Comparison of ENCODE assay signal across 20 cellular contexts in genomic region chr7:136130819-136131637, GRCh38.
DNase-seq lines count a peak whose midpoint lies in the region; ATAC-seq, FAIRE-seq and TF ChIP-seq lines count a peak whose summit lies in the region.
"Had no signal": no experiment of that assay in that cellular context is flagged by ENCODE, and none has a peak within 500 bp of the region (broad histone marks: within the 10 kb centered on the region; RNA-seq: fewer than 3 reads in every experiment).

No MANE protein-coding gene starts in this region.

- H3K4me3 ChIP-seq in GM12878, result no peak overlapping the region

- 41% methylated on average over 5 of the region's 5 CpGs for WGBS in GM12878 (ENCODE audit: insufficient coverage, insufficient replicate concordance, low lambda C conversion rate, missing lambda C conversion rate)

- no peaks in the 10 kb centered on the region for H3K27me3 ChIP-seq in GM12878 (replicated peaks in 1 of 2; ENCODE audit: control insufficient read depth in 2 of 2, insufficient read depth in 2 of 2, low read length in 1 of 2)

- SMC1A ChIA-PET in GM12878 (lab: Charles Lee; ENCODE audit: uncharacterized antibody, unreplicated experiment), result interaction anchor here (1.0 kb wide), 1 partner anchor 11 kb away, joined by 3 read pairs; no protein-coding TSS in a partner anchor

- RAD21 ChIA-PET in GM12878 (lab: Charles Lee; ENCODE audit: unreplicated experiment), result no interaction called here

- no peak overlapping the region for H3K4me2 ChIP-seq in GM12878 (ENCODE audit: control insufficient read depth, insufficient read depth)

- no peak for DNase-seq in activated T-cell treated with anti-CD3 and anti-CD28 coated beads, Interleukin-2, amount 50 U/mL, for 72 hours
- DNase-seq in activated T-cell treated with anti-CD3 and anti-CD28 coated beads for 4 hours (no peak), GM12878 (ENCODE audit: low read depth, low spot score) (no peak), LoVo (ENCODE audit: low spot score) (no peak), activated gamma-delta T cell treated with Interleukin-2 at 50 U/mL for 16 hours (no peak)
- no peak for DNase-seq in stimulated activated effector memory CD8-positive, alpha-beta T cell treated with anti-CD3 and anti-CD28 coated beads, Interleukin-12 subunit alpha, Interleukin-12 subunit beta, amount 100 ng/mL, for 72 hours (ENCODE audit: low spot score in 2 of 2)
- DNase-seq in stimulated activated CD4-positive, alpha-beta T cell treated with anti-CD3 and anti-CD28 coated beads, Interleukin-15, amount 100 ng/mL, for 24 hours, result no peak
- DNase-seq: C1 segment of cervical spinal cord; CD4-positive, alpha-beta T cell; DMS79 treated with DMSO at 0.1 percent for 48 hours; EL had no signal

- H3K4me1 ChIP-seq in GM12878 (ENCODE audit: control insufficient read depth, insufficient read depth, low read length), result no peaks in the 10 kb centered on the region

- H3K27ac Mint-ChIP-seq in activated T-cell treated with anti-CD3 and anti-CD28 coated beads, Interleukin-2, amount 50 U/mL, for 72 hours, result peak overlapping the region; percentile 98
- H3K27ac Mint-ChIP-seq in stimulated activated effector memory CD8-positive, alpha-beta T cell treated with anti-CD3 and anti-CD28 coated beads, Interleukin-12 subunit alpha, Interleukin-12 subunit beta, amount 100 ng/mL, for 72 hours, result peak overlapping the region; percentile 63
- H3K27ac Mint-ChIP-seq: B cell; CD4-positive, alpha-beta T cell had no signal

- TF ChIP-seq CTCF in GM12878 (IDR thresholded peaks at IDR 0.05 in 2 of 3, conservative IDR thresholded peaks at IDR 0.05 in 1 of 3; ENCODE audit: control insufficient read depth in 2 of 3, extremely low read depth in 1 of 3, insufficient read depth in 1 of 3, low read depth in 3 of 3, low read length in 3 of 3), result no peak

- H3K79me2 ChIP-seq in GM12878 (ENCODE audit: control insufficient read depth, insufficient read depth, low read length), result no peaks in the 10 kb centered on the region

- BruUV-seq in GM12878 (replicated peaks; lab: Mats Ljungman, UMichigan), result no TSS peak

- CTCF ChIA-PET in GM12878 (lab: Yijun Ruan, JAX), result interaction anchor here (2.5 kb wide), 1 partner anchor 16 kb away, joined by 12 read pairs; no protein-coding TSS in a partner anchor

- no peaks in the 10 kb centered on the region for H3K36me3 ChIP-seq in GM12878 (ENCODE audit: control insufficient read depth in 2 of 2, insufficient read depth in 2 of 2, low read length in 1 of 2)

- intact Hi-C loops in GM12878 (cut with micrococcal nuclease; ENCODE audit: unreplicated experiment), result no loop called here

- H3K36me3 Mint-ChIP-seq in activated T-cell treated with anti-CD3 and anti-CD28 coated beads, Interleukin-2, amount 50 U/mL, for 72 hours (ENCODE audit: insufficient read depth in 2 of 2), result peaks cover 0 to 5% of the 10 kb centered on the region in 2 donors
- no peaks in the 10 kb centered on the region for H3K36me3 Mint-ChIP-seq in stimulated activated effector memory CD8-positive, alpha-beta T cell treated with anti-CD3 and anti-CD28 coated beads, Interleukin-12 subunit alpha, Interleukin-12 subunit beta, amount 100 ng/mL, for 72 hours

- ATAC-seq in activated T-cell treated with anti-CD3 and anti-CD28 coated beads, Interleukin-2, amount 50 U/mL, for 72 hours (replicated peaks in 1 of 2), result peak; percentile 72 to 87
- ATAC-seq in HG02981 (IDR thresholded peaks at IDR 0.05; ENCODE audit: unreplicated experiment) (peak; percentile 49), GM12878 (peak; percentile 71)
- peak; percentile 86 for ATAC-seq in stimulated activated effector memory CD8-positive, alpha-beta T cell treated with anti-CD3 and anti-CD28 coated beads, Interleukin-12 subunit alpha, Interleukin-12 subunit beta, amount 100 ng/mL, for 72 hours
- ATAC-seq: HCT116 had no signal

- H3K4me3 Mint-ChIP-seq in activated T-cell treated with anti-CD3 and anti-CD28 coated beads, Interleukin-2, amount 50 U/mL, for 72 hours, result peak overlapping the region; percentile 22 to 74
- H3K4me3 Mint-ChIP-seq in stimulated activated effector memory CD8-positive, alpha-beta T cell treated with anti-CD3 and anti-CD28 coated beads, Interleukin-12 subunit alpha, Interleukin-12 subunit beta, amount 100 ng/mL, for 72 hours, result peak overlapping the region; percentile 6
- H3K4me3 Mint-ChIP-seq: B cell; CD4-positive, alpha-beta T cell had no signal

- no peak for FAIRE-seq in GM12878 (lab: Jason Lieb, UNC)
- FAIRE-seq: A204.1, G401.6, GM12892, GM19239, H54 had no signal

- H4K20me1 ChIP-seq in GM12878 (ENCODE audit: control insufficient read depth, insufficient read depth), result no peaks in the 10 kb centered on the region

- H2AFZ ChIP-seq in GM12878 (ENCODE audit: control insufficient read depth, low read depth, low read length), result no peak overlapping the region

- in situ Hi-C loops in GM12878 (cut with MboI), result no loop called here

- no peak; a peak in 1 of 4 replicates for TF ChIP-seq EP300 in GM12878 (IDR thresholded peaks at IDR 0.05; ENCODE audit: borderline replicate concordance in 1 of 2, control insufficient read depth in 1 of 2, low read depth in 2 of 2, low read length in 2 of 2)

- no peak overlapping the region for H3K27ac ChIP-seq in GM12878 (ENCODE audit: control insufficient read depth, insufficient read depth)
- H3K27ac ChIP-seq: HL-60 had no signal

- TF ChIP-seq RAD21 in GM12878 (IDR thresholded peaks at IDR 0.05; ENCODE audit: insufficient read depth, low read depth, low read length), result no peak

- no peak overlapping the region for H3K9ac ChIP-seq in GM12878 (ENCODE audit: control insufficient read depth, insufficient read depth, low read length)

- no peaks in the 10 kb centered on the region for H3K9me3 ChIP-seq in GM12878 (replicated peaks; ENCODE audit: control insufficient read depth, insufficient read depth, low read length)

- H3K27me3 Mint-ChIP-seq in activated T-cell treated with anti-CD3 and anti-CD28 coated beads, Interleukin-2, amount 50 U/mL, for 72 hours (ENCODE audit: low read depth), result no peaks in the 10 kb centered on the region

- POLR2A ChIA-PET in GM12878 (lab: Charles Lee), result no interaction called here

- H3K9me3 Mint-ChIP-seq in activated T-cell treated with anti-CD3 and anti-CD28 coated beads, Interleukin-2, amount 50 U/mL, for 72 hours, result no peaks in the 10 kb centered on the region
- H3K9me3 Mint-ChIP-seq in stimulated activated effector memory CD8-positive, alpha-beta T cell treated with anti-CD3 and anti-CD28 coated beads, Interleukin-12 subunit alpha, Interleukin-12 subunit beta, amount 100 ng/mL, for 72 hours, result no peaks in the 10 kb centered on the region
- H3K9me3 Mint-ChIP-seq: CD4-positive, alpha-beta T cell had no signal

- no peak for TF ChIP-seq POLR2A in GM12878 (IDR thresholded peaks at IDR 0.05; ENCODE audit: low read depth, low read length)

- peaks cover 14% of the 10 kb centered on the region for H3K4me1 Mint-ChIP-seq in activated T-cell treated with anti-CD3 and anti-CD28 coated beads, Interleukin-2, amount 50 U/mL, for 72 hours (ENCODE audit: low read depth)
- H3K4me1 Mint-ChIP-seq in stimulated activated effector memory CD8-positive, alpha-beta T cell treated with anti-CD3 and anti-CD28 coated beads, Interleukin-12 subunit alpha, Interleukin-12 subunit beta, amount 100 ng/mL, for 72 hours, result peaks cover 21% of the 10 kb centered on the region
- H3K4me1 Mint-ChIP-seq: B cell had no signal

TF ChIP-seq in GM12878, 131 proteins besides CTCF, POLR2A, EP300 and RAD21:
- TF ChIP-seq BCL11A (IDR thresholded peaks at IDR 0.05; ENCODE audit: low read depth, low read length) (peak; percentile 71; the same call in 1 of the 2 replicates), IRF4 (IDR thresholded peaks at IDR 0.05; ENCODE audit: low read depth, low read length) (peak; percentile 37; the same call in 1 of the 2 replicates), POLR2AphosphoS5 (IDR thresholded peaks at IDR 0.05; ENCODE audit: low read length) (no peak), E4F1 (IDR thresholded peaks at IDR 0.05; ENCODE audit: borderline replicate concordance, partially characterized antibody) (no peak), JUNB (IDR thresholded peaks at IDR 0.05) (peak; percentile 69), DPF2 (IDR thresholded peaks at IDR 0.05) (0 out of 2 replicates have a peak, but pooled peaks have one; percentile 21), MTA2 (IDR thresholded peaks at IDR 0.05; ENCODE audit: low read depth) (peak; percentile 53), NFIC (IDR thresholded peaks at IDR 0.05; ENCODE audit: low read depth, low read length) (no peak)
